ENCODE assay signal across 25 cellular contexts in genomic region chr1:237038211-237038610, GRCh38. TPM values are rescaled to one million over a fixed set of nuclear protein-coding genes. Genes with fewer than 3 reads are reported as not detected.
DNase-seq lines count a peak whose midpoint lies in the region; ATAC-seq and TF ChIP-seq lines count a peak whose summit lies in the region.
"Had no signal": no experiment of that assay in that cellular context is flagged by ENCODE, and none has a peak within 500 bp of the region (broad histone marks: within the 10 kb centered on the region; RNA-seq: fewer than 3 reads in every experiment).

No MANE protein-coding gene starts in this region.

- DNase-seq in left ventricle myocardium inferior (no peak), right cardiac atrium (no peak), coronary artery (ENCODE audit: low spot score) (peak; percentile 64), tibial artery (peak in 1 of 2 donors; percentile 70), posterior vena cava (ENCODE audit: low spot score) (no peak), Kasumi-1 (lab: John Stamatoyannopoulos, UW) (no peak)
- DNase-seq: 8988T; ACHN; AML-193; BE2C; CD4-positive, alpha-beta T cell; CD8-positive, alpha-beta memory T cell; DMS 273 treated with DMSO at 0.1 percent for 48 hours; DMS79; EL; GF-D8; H9; HFFc6 had no signal

- ATAC-seq in right cardiac atrium = no peak
- ATAC-seq: A549, GM23338, HCT116 had no signal

- TF ChIP-seq CTCF in left ventricle myocardium inferior (IDR thresholded peaks at IDR 0.05; ENCODE audit: borderline replicate concordance) = no peak
- no peak for TF ChIP-seq CTCF in HEK293 (tag by site-specific recombination; IDR thresholded peaks at IDR 0.05)
- TF ChIP-seq CTCF in coronary artery (IDR thresholded peaks at IDR 0.05) = no peak
- TF ChIP-seq CTCF in tibial artery (IDR thresholded peaks at IDR 0.05) = no peak

- no peak overlapping the region for H3K4me3 ChIP-seq in left ventricle myocardium inferior
- H3K4me3 ChIP-seq in right cardiac atrium (ENCODE audit: low read length) = no peak overlapping the region
- no peak overlapping the region for H3K4me3 ChIP-seq in HEK293 (ENCODE audit: low read depth, low read length)
- no peak overlapping the region for H3K4me3 ChIP-seq in coronary artery
- H3K4me3 ChIP-seq in tibial artery = no peak overlapping the region
- H3K4me3 ChIP-seq: A549; BLaER1 treated with 17β-estradiol and CSF1 and Interleukin-3, amounts not matched to agents 10 nM and 100 nM; GM23338 had no signal

- WGBS in right cardiac atrium = 69% methylated on average over 6 of the region's 6 CpGs

- H3K27me3 ChIP-seq in left ventricle myocardium inferior (ENCODE audit: low read depth) = peaks cover 23% of the 10 kb centered on the region
- H3K27me3 ChIP-seq in right cardiac atrium (ENCODE audit: control insufficient read depth, insufficient read depth) = no peaks in the 10 kb centered on the region
- peaks cover 0 to 5% of the 10 kb centered on the region in 2 donors for H3K27me3 ChIP-seq in tibial artery
- H3K27me3 ChIP-seq: BLaER1 treated with 17β-estradiol and CSF1 and Interleukin-3, amounts not matched to agents 10 nM and 100 nM had no signal

- H3K27ac ChIP-seq in left ventricle myocardium inferior (replicated peaks) (peak overlapping the region; percentile 61), right cardiac atrium (ENCODE audit: low read length) (no peak overlapping the region), HEK293 (ENCODE audit: extremely low read depth, low read depth, low read length) (no peak overlapping the region), coronary artery (peak overlapping the region; percentile 54 to 67), tibial artery (peak overlapping the region; percentile 50 to 52)
- H3K27ac ChIP-seq: A549; BLaER1 treated with 17β-estradiol and CSF1 and Interleukin-3, amounts not matched to agents 10 nM and 100 nM had no signal

- H3K9me3 ChIP-seq in left ventricle myocardium inferior (replicated peaks) = no peaks in the 10 kb centered on the region
- H3K9me3 ChIP-seq in right cardiac atrium (ENCODE audit: control insufficient read depth, low read length) = no peaks in the 10 kb centered on the region
- H3K9me3 ChIP-seq in HEK293 (ENCODE audit: control insufficient read depth, insufficient read depth, low read depth, low read length) = no peaks in the 10 kb centered on the region
- no peaks in the 10 kb centered on the region for H3K9me3 ChIP-seq in tibial artery
- H3K9me3 ChIP-seq: A549, BE2C had no signal

- CTCF ChIA-PET in HEK293 (lab: Yijun Ruan, JAX) = interaction anchor here (0.6 to 2.9 kb wide), 2 partner anchors 85 to 348 kb away, joined by 4 to 16 read pairs; no protein-coding TSS in a partner anchor

- H3K4me1 ChIP-seq in left ventricle myocardium inferior (peaks cover 50% of the 10 kb centered on the region), right cardiac atrium (ENCODE audit: control insufficient read depth, insufficient read depth, low read length) (no peaks in the 10 kb centered on the region), HEK293 (ENCODE audit: control insufficient read depth, insufficient read depth, low read length) (no peaks in the 10 kb centered on the region), tibial artery (peaks cover 0 to 28% (median 10%) of the 10 kb centered on the region in 4 donors)
- H3K4me1 ChIP-seq: BE2C; BLaER1 treated with 17β-estradiol and CSF1 and Interleukin-3, amounts not matched to agents 10 nM and 100 nM had no signal

- POLR2A ChIA-PET in HEK293 (lab: Yijun Ruan, JAX) = no interaction called here

- intact Hi-C loops in left ventricle myocardium inferior (cut with micrococcal nuclease) = no loop called here
- intact Hi-C loops in right cardiac atrium (cut with DNase I) = no loop called here
- intact Hi-C loops in tibial artery (cut with DNase I; ENCODE audit: low total_unique reads) = no loop called here
- intact Hi-C loops in posterior vena cava (cut with DNase I) = no loop called here

- H3K36me3 ChIP-seq in left ventricle myocardium inferior (no peaks in the 10 kb centered on the region), HEK293 (ENCODE audit: control insufficient read depth in 2 of 2, insufficient read depth in 1 of 2, low read length in 2 of 2) (no peaks in the 10 kb centered on the region), tibial artery (no peaks in the 10 kb centered on the region)
- H3K36me3 ChIP-seq: BE2C; BLaER1 treated with 17β-estradiol and CSF1 and Interleukin-3, amounts not matched to agents 10 nM and 100 nM had no signal

TF ChIP-seq in HEK293, 187 proteins besides CTCF, POLR2A, EP300 and RAD21:
- TF ChIP-seq ZNF513 (tag by site-specific recombination; IDR thresholded peaks at IDR 0.05) = 0 out of 2 replicates have a peak, but pooled peaks have one; percentile 18
- TF ChIP-seq ZNF624 (tag by site-specific recombination; IDR thresholded peaks at IDR 0.05) = no peak

RNA-seq across cellular contexts. Expression of gene RYR2, which starts 3.8 kb away (rescaled TPM):
- total RNA-seq in left ventricle myocardium inferior = 783 TPM
- 100 to 1,000 TPM; 479 to 716 (median 511) TPM for total RNA-seq in right cardiac atrium
- polyA plus RNA-seq in right cardiac atrium = 166 TPM
- total RNA-seq in posterior vena cava = 1 to 10 TPM; 7.6 to 8.8 TPM
- total RNA-seq: CD4-positive, alpha-beta T cell had no signal
- polyA plus RNA-seq: CD14-positive monocyte had no signal

RNA-seq across cellular contexts. Expression of gene MT1HL1, which starts 34.0 kb away (rescaled TPM):
- not detected for total RNA-seq in left ventricle myocardium inferior
- total RNA-seq in right cardiac atrium = not detected
- polyA plus RNA-seq in right cardiac atrium = not detected
- not detected for total RNA-seq in posterior vena cava
- total RNA-seq: CD4-positive, alpha-beta T cell; CD8-positive, alpha-beta memory T cell; GM23338; H4; H9; HFFc6 had no signal
- polyA plus RNA-seq: A549; CD14-positive monocyte; CD8-positive, alpha-beta memory T cell; GM23338 had no signal

Comparison
In these comparisons a context has a peak if more than half of its experiments do, and no peak if none do; other contexts are left out.
1. H3K27ac ChIP-seq: peak in left ventricle myocardium inferior (single experiment), coronary artery (2 of 2) and tibial artery (2 of 2); none in right cardiac atrium (single experiment) and HEK293 (single experiment).
2. RNA of gene RYR2, which starts 3.8 kb away (total RNA-seq): 783 TPM in left ventricle myocardium inferior (single experiment) and 479 to 716 TPM in right cardiac atrium; 7.6 to 8.8 TPM in posterior vena cava; every median in the first group is over 10 times any median in the second.